ENCODE assay signal across 7 cellular contexts in the genomic region with DNA sequence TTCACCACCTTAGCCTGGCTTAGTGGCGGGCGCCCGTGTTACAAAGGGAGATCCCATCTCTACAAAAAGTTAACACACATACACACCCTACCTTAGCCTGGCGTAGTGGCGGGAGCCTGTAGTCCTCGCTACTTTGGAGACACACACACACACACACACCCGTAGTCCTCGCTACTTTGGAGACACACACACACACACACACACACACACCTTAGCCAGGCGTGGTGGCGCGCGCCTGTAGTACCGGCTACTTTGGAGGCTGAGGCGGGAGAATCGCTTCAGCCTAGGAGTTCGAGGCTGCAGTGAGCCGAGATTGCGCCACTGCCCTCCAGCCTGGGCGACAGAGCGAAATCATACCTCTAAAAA. TPM values are rescaled to one million over a fixed set of nuclear protein-coding genes. Genes with fewer than 3 reads are reported as not detected.
DNase-seq lines count a peak whose midpoint lies in the region; ATAC-seq, FAIRE-seq and TF ChIP-seq lines count a peak whose summit lies in the region.

No MANE protein-coding gene starts in this region.

- peak overlapping the region; percentile 81 for H3K27ac ChIP-seq in neutrophil

- intact Hi-C loops in activated CD4-positive, alpha-beta T cell treated with anti-CD3 and anti-CD28 coated beads, Interleukin-2, amount 10 ng/mL, durations not matched to agents 24 days and 14 days (cut with micrococcal nuclease), result no loop called here

- peak; percentile 3 for ATAC-seq in HG03159 (IDR thresholded peaks at IDR 0.05; ENCODE audit: unreplicated experiment)
- peak; percentile 18 for ATAC-seq in esophagus mucosa

- DNase-seq in GM19239 (ENCODE audit: insufficient read length, low spot score), result no peak
- peak; percentile 75 for DNase-seq in activated CD4-positive, alpha-beta T cell treated with anti-CD3 and anti-CD28 coated beads, Interleukin-2, amount 10 ng/mL, durations not matched to agents 24 days and 14 days
- DNase-seq in NCI-H187 treated with DMSO at 0.1 percent for 48 hours (lab: John Stamatoyannopoulos, UW), result no peak
- no peak for DNase-seq in HT-29 (ENCODE audit: low spot score)

- H3K27me3 ChIP-seq in neutrophil, result no peaks in the 10 kb centered on the region

- no peaks in the 10 kb centered on the region for H3K9me3 ChIP-seq in neutrophil

- H3K4me3 Mint-ChIP-seq in activated CD4-positive, alpha-beta T cell treated with anti-CD3 and anti-CD28 coated beads, Interleukin-2, amount 10 ng/mL, durations not matched to agents 24 days and 14 days, result peak overlapping the region; percentile 85

- H3K4me1 ChIP-seq in neutrophil (ENCODE audit: control insufficient read depth in 1 of 2, insufficient read depth in 1 of 2, low read depth in 1 of 2, low read length in 1 of 2), result peaks cover 26 to 39% of the 10 kb centered on the region in 2 experiments

- peaks cover 46% of the 10 kb centered on the region for H3K4me1 Mint-ChIP-seq in activated CD4-positive, alpha-beta T cell treated with anti-CD3 and anti-CD28 coated beads, Interleukin-2, amount 10 ng/mL, durations not matched to agents 24 days and 14 days

- peaks cover 24% of the 10 kb centered on the region for H3K36me3 Mint-ChIP-seq in activated CD4-positive, alpha-beta T cell treated with anti-CD3 and anti-CD28 coated beads, Interleukin-2, amount 10 ng/mL, durations not matched to agents 24 days and 14 days (ENCODE audit: low read depth)

- H3K36me3 ChIP-seq in neutrophil, result peaks cover 9% of the 10 kb centered on the region

- peak overlapping the region; percentile 85 for H3K27ac Mint-ChIP-seq in activated CD4-positive, alpha-beta T cell treated with anti-CD3 and anti-CD28 coated beads, Interleukin-2, amount 10 ng/mL, durations not matched to agents 24 days and 14 days

- peak overlapping the region; percentile 86 to 99 for H3K4me3 ChIP-seq in neutrophil (ENCODE audit: low read depth in 1 of 2, low read length in 1 of 2)

- H3K27me3 Mint-ChIP-seq in activated CD4-positive, alpha-beta T cell treated with anti-CD3 and anti-CD28 coated beads, Interleukin-2, amount 10 ng/mL, durations not matched to agents 24 days and 14 days, result no peaks in the 10 kb centered on the region

- peak; percentile 64 for FAIRE-seq in GM19239 (lab: Jason Lieb, UNC)

- TF ChIP-seq CTCF in neutrophil (IDR thresholded peaks at IDR 0.05), result no peak

- H3K9me3 Mint-ChIP-seq in activated CD4-positive, alpha-beta T cell treated with anti-CD3 and anti-CD28 coated beads, Interleukin-2, amount 10 ng/mL, durations not matched to agents 24 days and 14 days, result no peaks in the 10 kb centered on the region

RNA-seq across cellular contexts. Expression of gene CCNY, which starts 0.6 kb away (rescaled TPM):
- 52.9 and 58.8 TPM in 2 replicates for total RNA-seq in activated CD4-positive, alpha-beta T cell treated with anti-CD3 and anti-CD28 coated beads, Interleukin-2, amount 10 ng/mL, durations not matched to agents 24 days and 14 days
- 44.8 TPM for total RNA-seq in esophagus mucosa
- total RNA-seq in HT-29 (2014; rRNA removed; shearing (Covaris generic)), result 28.4 and 33.1 TPM in 2 replicates
